ENCODE assay signal across 19 cellular contexts in genomic region chr6:16691328-16691727, GRCh38.
A peak's percentile ranks its signal among the peaks of the same experiment; 100 is the strongest.
DNase-seq lines count a peak whose midpoint lies in the region; ATAC-seq, FAIRE-seq and TF ChIP-seq lines count a peak whose summit lies in the region.
"Had no signal": no experiment of that assay in that cellular context is flagged by ENCODE, and none has a peak within 500 bp of the region (broad histone marks: within the 10 kb centered on the region; RNA-seq: fewer than 3 reads in every experiment).

No MANE protein-coding gene starts in this region.

- peaks cover 88% of the 10 kb centered on the region for H3K4me1 ChIP-seq in CD4-positive, alpha-beta memory T cell (ENCODE audit: insufficient read depth, low read length)
- peaks cover 33% of the 10 kb centered on the region for H3K4me1 ChIP-seq in effector memory CD4-positive, alpha-beta T cell (ENCODE audit: control insufficient read depth, insufficient read depth, low read length, poor library complexity, severe bottlenecking)

- no peak for TF ChIP-seq CTCF in activated B cell treated with CpG ODN at 0.5 μM for 24 hours (IDR thresholded peaks at IDR 0.05)

- intact Hi-C loops in CD4-positive, alpha-beta memory T cell (cut with micrococcal nuclease) = loop anchor here (2.0 kb wide), 2 partner anchors 13 to 23 kb away; no protein-coding TSS in a partner anchor
- intact Hi-C loops in activated B cell treated with CpG ODN at 0.5 μM for 24 hours (cut with micrococcal nuclease) = no loop called here

- peak overlapping the region; percentile 41 for H3K27ac ChIP-seq in CD4-positive, alpha-beta memory T cell (ENCODE audit: low read depth, low read length)
- H3K27ac ChIP-seq in effector memory CD4-positive, alpha-beta T cell (ENCODE audit: insufficient read depth, low read length, poor library complexity, severe bottlenecking) = peak overlapping the region; percentile 36
- H3K27ac ChIP-seq: tibial nerve, WERI-Rb-1 had no signal

- H3K27me3 ChIP-seq in CD4-positive, alpha-beta memory T cell (ENCODE audit: insufficient read depth, low read length) = no peaks in the 10 kb centered on the region
- H3K27me3 ChIP-seq in effector memory CD4-positive, alpha-beta T cell (replicated peaks; ENCODE audit: control insufficient read depth, insufficient read depth, low read length, poor library complexity, severe bottlenecking) = no peaks in the 10 kb centered on the region
- H3K27me3 ChIP-seq: esophagus squamous epithelium, heart left ventricle, tibial nerve had no signal

- no peaks in the 10 kb centered on the region for H3K36me3 ChIP-seq in CD4-positive, alpha-beta memory T cell (ENCODE audit: insufficient read depth, low read length)
- no peaks in the 10 kb centered on the region for H3K36me3 ChIP-seq in effector memory CD4-positive, alpha-beta T cell (ENCODE audit: control insufficient read depth, insufficient read depth, low read length)
- H3K36me3 ChIP-seq: esophagus squamous epithelium, HAP-1, heart left ventricle, tibial nerve, WERI-Rb-1 had no signal

- FAIRE-seq in GM18507 (lab: Jason Lieb, UNC) (peak; percentile 71), HTR-8/SVneo (lab: Jason Lieb, UNC) (no peak)

- no peak overlapping the region for H3K4me3 ChIP-seq in CD4-positive, alpha-beta memory T cell (ENCODE audit: low read length in 2 of 2)
- peak overlapping the region; percentile 2 for H3K4me3 ChIP-seq in effector memory CD4-positive, alpha-beta T cell (ENCODE audit: insufficient read depth, low read depth, low read length, poor library complexity, severe bottlenecking)
- H3K4me3 ChIP-seq: esophagus squamous epithelium, HAP-1, heart left ventricle, tibial nerve had no signal

- ATAC-seq in activated B cell treated with CpG ODN at 0.5 μM for 24 hours (ENCODE audit: low read depth) (no peak), GM21737 (IDR thresholded peaks at IDR 0.05; ENCODE audit: unreplicated experiment) (no peak), HG03469 (IDR thresholded peaks at IDR 0.05; ENCODE audit: unreplicated experiment) (no peak)
- ATAC-seq: heart left ventricle, sciatic nerve had no signal

- no peaks in the 10 kb centered on the region for H3K9me3 ChIP-seq in CD4-positive, alpha-beta memory T cell (ENCODE audit: control insufficient read depth in 1 of 2, low read length in 2 of 2)
- no peaks in the 10 kb centered on the region for H3K9me3 ChIP-seq in effector memory CD4-positive, alpha-beta T cell (ENCODE audit: control insufficient read depth, low read length)
- H3K9me3 ChIP-seq: esophagus squamous epithelium, HAP-1, heart left ventricle, tibial nerve had no signal

- peaks cover 0 to 10% of the 10 kb centered on the region in 2 donors for H3K36me3 Mint-ChIP-seq in CD4-positive, alpha-beta memory T cell
- H3K36me3 Mint-ChIP-seq in activated B cell treated with CpG ODN at 0.5 μM for 24 hours (ENCODE audit: low read depth) = no peaks in the 10 kb centered on the region

- CTCF ChIA-PET in CD4-positive, alpha-beta memory T cell (lab: Charles Lee; ENCODE audit: partially characterized antibody) = interaction anchor here (1.7 to 5.5 kb wide), 2 partner anchors 7 to 38 kb away, joined by 3 to 29 read pairs; no protein-coding TSS in a partner anchor
- CTCF ChIA-PET in activated B cell treated with CpG ODN at 0.5 μM for 24 hours (lab: Charles Lee) = interaction anchor here (0.9 to 1.2 kb wide), 2 partner anchors 23 to 71 kb away, joined by 3 to 8 read pairs; partner anchors contain the start of gene ATXN1

- H3K27ac Mint-ChIP-seq in CD4-positive, alpha-beta memory T cell = peak overlapping the region; percentile 81 to 98 (median 90)
- peak overlapping the region; percentile 57 for H3K27ac Mint-ChIP-seq in activated B cell treated with CpG ODN at 0.5 μM for 24 hours

- H3K4me3 Mint-ChIP-seq in CD4-positive, alpha-beta memory T cell = peak overlapping the region; percentile 42 to 77 (median 71)
- no peak overlapping the region for H3K4me3 Mint-ChIP-seq in activated B cell treated with CpG ODN at 0.5 μM for 24 hours

- peak in 3 of 5 donors; percentile 43 to 61 (median 45) for DNase-seq in CD4-positive, alpha-beta memory T cell
- DNase-seq in GM18507 (ENCODE audit: extremely low spot score, insufficient read length, low read depth) (no peak), activated B cell treated with CpG ODN at 0.5 μM for 24 hours (no peak), HTR-8/SVneo (ENCODE audit: insufficient read length, low spot score) (no peak), NCI-H2107 (lab: John Stamatoyannopoulos, UW) (no peak)
- no peak for DNase-seq in effector memory CD4-positive, alpha-beta T cell
- DNase-seq: aorta; esophagus squamous epithelium; heart left ventricle; NCI-H1930; NCI-H524; nucleus accumbens; stimulated activated CD4-positive, alpha-beta T cell treated with anti-CD3 and anti-CD28 coated beads, Interleukin-2, amount 100 ng/mL, for 48 hours; WERI-Rb-1 had no signal

- POLR2A ChIA-PET in CD4-positive, alpha-beta memory T cell (lab: Charles Lee; ENCODE audit: partially characterized antibody) = interaction anchor here (0.8 to 4.6 kb wide), 9 partner anchors 7 to 71 kb away, joined by 3 to 60 read pairs (median 6); partner anchors contain the start of gene ATXN1
- POLR2A ChIA-PET in activated B cell treated with CpG ODN at 0.5 μM for 24 hours (lab: Charles Lee) = interaction anchor here (0.6 to 1.6 kb wide), 4 partner anchors 11 to 99 kb away, joined by 3 to 12 read pairs (median 6); no protein-coding TSS in a partner anchor

- H3K4me1 Mint-ChIP-seq in CD4-positive, alpha-beta memory T cell = peaks cover 52 to 96% (median 75%) of the 10 kb centered on the region in 4 donors
- H3K4me1 Mint-ChIP-seq in activated B cell treated with CpG ODN at 0.5 μM for 24 hours = peaks cover 55% of the 10 kb centered on the region

- no peaks in the 10 kb centered on the region for H3K27me3 Mint-ChIP-seq in CD4-positive, alpha-beta memory T cell
- no peaks in the 10 kb centered on the region for H3K27me3 Mint-ChIP-seq in activated B cell treated with CpG ODN at 0.5 μM for 24 hours

- no peaks in the 10 kb centered on the region for H3K9me3 Mint-ChIP-seq in CD4-positive, alpha-beta memory T cell
- H3K9me3 Mint-ChIP-seq in activated B cell treated with CpG ODN at 0.5 μM for 24 hours = peaks cover 3% of the 10 kb centered on the region

Comparison
In these comparisons a context has a peak if more than half of its experiments do, and no peak if none do; other contexts are left out.
1. DNase-seq: peak in CD4-positive, alpha-beta memory T cell (3 of 5); none in GM18507 (single experiment), activated B cell treated with CpG ODN at 0.5 μM for 24 hours (single experiment), effector memory CD4-positive, alpha-beta T cell (0 of 3), HTR-8/SVneo (single experiment) and NCI-H2107 (single experiment).